In genomic region chr6:47267301-47267700, GRCh38 we compare ENCODE assay signal across 23 cellular contexts. TPM values are rescaled to one million over a fixed set of nuclear protein-coding genes. Genes with fewer than 3 reads are reported as not detected.
"Had no signal": no experiment of that assay in that cellular context is flagged by ENCODE, and none has a peak within 500 bp of the region (broad histone marks: within the 10 kb centered on the region; RNA-seq: fewer than 3 reads in every experiment).

No MANE protein-coding gene starts in this region.

- FAIRE-seq: frontal cortex had no signal

- H3K4me1 ChIP-seq: tibial artery, upper lobe of left lung, uterus had no signal

- H3K27ac ChIP-seq: heart left ventricle, neutrophil, tibial artery, upper lobe of left lung, uterus had no signal

- H3K27me3 ChIP-seq: dorsolateral prefrontal cortex, heart left ventricle, neutrophil, tibial artery, upper lobe of left lung, uterus had no signal

- DNase-seq: cortex of kidney; dorsolateral prefrontal cortex; effector CD8-positive, alpha-beta T cell; heart left ventricle; hippocampal formation; islet precursor cell; mammary epithelial cell; mucosa of descending colon; naive thymus-derived CD8-positive, alpha-beta T cell; posterior cingulate gyrus; right cardiac atrium; stimulated activated CD4-positive, alpha-beta T cell treated with anti-CD3 and anti-CD28 coated beads, Interleukin-4, amount 100 ng/mL, for 1 hour; stimulated activated CD8-positive, alpha-beta memory T cell treated with anti-CD3 and anti-CD28 coated beads, Interleukin-4, amount 100 ng/mL, for 48 hours; stimulated activated naive CD8-positive, alpha-beta T cell treated with anti-CD3 and anti-CD28 coated beads, Interleukin-15, Interleukin-2, amounts not matched to agents 100 U/mL and 50 U/mL, for 24 hours; tibial artery; upper lobe of left lung; uterus had no signal

- H3K9me3 ChIP-seq: heart left ventricle, mucosa of descending colon, neutrophil, tibial artery, upper lobe of left lung, uterus had no signal

- ATAC-seq: esophagus mucosa; heart left ventricle; left lobe of liver; mucosa of descending colon; naive thymus-derived CD8-positive, alpha-beta T cell; right cardiac atrium; stimulated activated effector memory CD8-positive, alpha-beta T cell treated with anti-CD3 and anti-CD28 coated beads, Interleukin-12 subunit alpha, Interleukin-12 subunit beta, amount 100 ng/mL, for 72 hours; stimulated activated naive CD8-positive, alpha-beta T cell treated with anti-CD3 and anti-CD28 coated beads, Interleukin-15, Interleukin-2, amounts not matched to agents 100 U/mL and 50 U/mL, for 24 hours had no signal

- H3K36me3 ChIP-seq: neutrophil, tibial artery, upper lobe of left lung, uterus had no signal

- H3K4me3 ChIP-seq: dorsolateral prefrontal cortex, heart left ventricle, mucosa of descending colon, smooth muscle cell, tibial artery, upper lobe of left lung, uterus had no signal

RNA-seq across cellular contexts. Expression of gene TNFRSF21, which starts 42.4 kb away (rescaled TPM):
- polyA plus RNA-seq: naive thymus-derived CD8-positive, alpha-beta T cell had no signal
